ENCODE assay signal across 12 cellular contexts in genomic region chr11:119666061-119666460, GRCh38.
"Had no signal": no experiment of that assay in that cellular context is flagged by ENCODE, and none has a peak within 500 bp of the region (broad histone marks: within the 10 kb centered on the region; RNA-seq: fewer than 3 reads in every experiment).

No MANE protein-coding gene starts in this region.

- H3K36me3 ChIP-seq: brain microvascular endothelial cell, gastrocnemius medialis, heart right ventricle had no signal

- DNase-seq: amniotic stem cell had no signal

- H3K4me3 Mint-ChIP-seq: activated CD8-positive, alpha-beta memory T cell treated with anti-CD3 and anti-CD28 coated beads, Interleukin-2, amount 10 ng/mL, durations not matched to agents 7 days and 5 days; activated T-cell treated with anti-CD3 and anti-CD28 coated beads, Interleukin-2, amount 50 U/mL, for 24 hours; T-helper 17 cell; type B pancreatic cell had no signal

- H3K9me3 Mint-ChIP-seq: activated naive CD4-positive, alpha-beta T cell treated with anti-CD3 and anti-CD28 coated beads, Interleukin-2, amount 50 U/mL, for 72 hours; activated T-cell treated with anti-CD3 and anti-CD28 coated beads, Interleukin-2, amount 50 U/mL, for 24 hours; type B pancreatic cell had no signal

- H3K27ac ChIP-seq: brain microvascular endothelial cell, gastrocnemius medialis, heart right ventricle, neutrophil had no signal

- H3K4me1 ChIP-seq: gastrocnemius medialis had no signal

- FAIRE-seq: endometrium had no signal

- H3K9me3 ChIP-seq: gastrocnemius medialis, heart right ventricle, neutrophil had no signal

- H3K4me1 Mint-ChIP-seq: activated CD8-positive, alpha-beta memory T cell treated with anti-CD3 and anti-CD28 coated beads, Interleukin-2, amount 10 ng/mL, durations not matched to agents 7 days and 5 days had no signal

- H3K36me3 Mint-ChIP-seq: activated CD8-positive, alpha-beta memory T cell treated with anti-CD3 and anti-CD28 coated beads, Interleukin-2, amount 10 ng/mL, durations not matched to agents 7 days and 5 days; activated naive CD4-positive, alpha-beta T cell treated with anti-CD3 and anti-CD28 coated beads, Interleukin-2, amount 50 U/mL, for 72 hours had no signal

- H3K4me3 ChIP-seq: gastrocnemius medialis, heart right ventricle, skin epidermis had no signal

- H3K27me3 ChIP-seq: brain microvascular endothelial cell, gastrocnemius medialis, heart right ventricle, neutrophil had no signal

- H3K27ac Mint-ChIP-seq: activated CD8-positive, alpha-beta memory T cell treated with anti-CD3 and anti-CD28 coated beads, Interleukin-2, amount 10 ng/mL, durations not matched to agents 7 days and 5 days; activated naive CD4-positive, alpha-beta T cell treated with anti-CD3 and anti-CD28 coated beads, Interleukin-2, amount 50 U/mL, for 72 hours; activated T-cell treated with anti-CD3 and anti-CD28 coated beads, Interleukin-2, amount 50 U/mL, for 24 hours; T-helper 17 cell; type B pancreatic cell had no signal
